Comparison of ENCODE assay signal across 1 cellular context in the genomic region with DNA sequence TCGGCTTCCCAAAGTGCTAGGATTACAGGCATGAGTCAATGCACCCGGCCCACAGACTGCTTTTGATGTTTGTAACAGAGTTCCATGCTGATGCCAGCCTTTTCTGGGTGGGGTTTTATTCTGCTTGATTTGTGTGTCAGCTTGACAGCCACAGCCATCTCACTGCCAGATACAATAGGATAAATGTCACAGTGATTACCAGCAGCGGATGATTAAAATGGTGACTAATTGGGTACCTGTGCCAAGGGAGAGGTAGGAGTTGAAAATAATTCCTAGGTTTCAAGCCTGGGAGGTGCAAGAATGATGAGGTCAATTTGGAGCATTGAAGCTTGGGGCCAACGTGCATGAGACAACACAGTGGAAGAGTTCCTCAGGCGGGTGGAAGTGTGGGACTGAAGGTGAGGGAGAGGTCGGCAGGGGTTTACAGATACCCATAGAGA.
TF ChIP-seq lines count a peak whose summit lies in the region.

No MANE protein-coding gene starts in this region.

TF ChIP-seq in K562, 482 proteins besides CTCF, POLR2A, EP300 and RAD21 (continued from another document):
- TF ChIP-seq, protein P1, sequence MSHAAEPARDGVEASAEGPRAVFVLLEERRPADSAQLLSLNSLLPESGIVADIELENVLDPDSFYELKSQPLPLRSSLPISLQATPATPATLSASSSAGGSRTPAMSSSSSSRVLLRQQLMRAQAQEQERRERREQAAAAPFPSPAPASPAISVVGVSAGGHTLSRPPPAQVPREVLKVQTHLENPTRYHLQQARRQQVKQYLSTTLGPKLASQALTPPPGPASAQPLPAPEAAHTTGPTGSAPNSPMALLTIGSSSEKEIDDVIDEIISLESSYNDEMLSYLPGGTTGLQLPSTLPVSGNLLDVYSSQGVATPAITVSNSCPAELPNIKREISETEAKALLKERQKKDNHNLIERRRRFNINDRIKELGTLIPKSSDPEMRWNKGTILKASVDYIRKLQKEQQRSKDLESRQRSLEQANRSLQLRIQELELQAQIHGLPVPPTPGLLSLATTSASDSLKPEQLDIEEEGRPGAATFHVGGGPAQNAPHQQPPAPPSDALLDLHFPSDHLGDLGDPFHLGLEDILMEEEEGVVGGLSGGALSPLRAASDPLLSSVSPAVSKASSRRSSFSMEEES (CRISPR knock-in tag; IDR thresholded peaks at IDR 0.05) = no peak
- no peak for TF ChIP-seq FOXA1 (IDR thresholded peaks at IDR 0.05; ENCODE audit: borderline replicate concordance)
